Comparison of ENCODE assay signal across 23 cellular contexts in genomic region chr6:20399518-20399917, GRCh38. TPM values are rescaled to one million over a fixed set of nuclear protein-coding genes. Genes with fewer than 3 reads are reported as not detected.
DNase-seq lines count a peak whose midpoint lies in the region; ATAC-seq, FAIRE-seq and TF ChIP-seq lines count a peak whose summit lies in the region.
"Had no signal": no experiment of that assay in that cellular context is flagged by ENCODE, and none has a peak within 500 bp of the region (broad histone marks: within the 10 kb centered on the region; RNA-seq: fewer than 3 reads in every experiment).

No MANE protein-coding gene starts in this region.

- H3K79me2 ChIP-seq in HepG2 (ENCODE audit: insufficient read depth, low read length) = peaks cover 8% of the 10 kb centered on the region
- peaks cover 31% of the 10 kb centered on the region for H3K79me2 ChIP-seq in K562 (ENCODE audit: control insufficient read depth, insufficient read depth, low read length)
- H3K79me2 ChIP-seq in PC-9 (ENCODE audit: low read depth) = peaks cover 23% of the 10 kb centered on the region

- no peaks in the 10 kb centered on the region for H3K9me3 ChIP-seq in HepG2 (ENCODE audit: low read length)
- H3K9me3 ChIP-seq in right lobe of liver = no peaks in the 10 kb centered on the region
- H3K9me3 ChIP-seq in K562 (replicated peaks; ENCODE audit: control insufficient read depth, insufficient read depth, low read depth, low read length) = no peaks in the 10 kb centered on the region
- no peaks in the 10 kb centered on the region for H3K9me3 ChIP-seq in PC-9 (ENCODE audit: insufficient read depth, low read depth)
- H3K9me3 ChIP-seq: Peyer's patch had no signal

- H3K9ac ChIP-seq in HepG2 (ENCODE audit: insufficient read depth, low read depth, low read length) (no peak overlapping the region), K562 (ENCODE audit: insufficient read depth in 1 of 2, low read depth in 2 of 2, low read length in 2 of 2) (no peak overlapping the region)

- H3K9me2 ChIP-seq in PC-9 (ENCODE audit: insufficient read depth) = no peaks in the 10 kb centered on the region

- peaks cover 9% of the 10 kb centered on the region; the same call in 1 of the 2 replicates for H3K4me1 ChIP-seq in HepG2 (ENCODE audit: insufficient read depth, low read length)
- no peaks in the 10 kb centered on the region for H3K4me1 ChIP-seq in right lobe of liver
- H3K4me1 ChIP-seq in K562 (replicated peaks in 1 of 2; ENCODE audit: control insufficient read depth in 2 of 2, insufficient read depth in 2 of 2, low read length in 2 of 2) = peaks cover 3 to 15% of the 10 kb centered on the region in 2 experiments; a peak in 4 of 5 replicates
- peaks cover 12% of the 10 kb centered on the region for H3K4me1 ChIP-seq in PC-9 (replicated peaks; ENCODE audit: insufficient read depth)

- TF ChIP-seq EP300 in HepG2 (IDR thresholded peaks at IDR 0.05; ENCODE audit: low read depth in 2 of 2, low read length in 2 of 2) = no peak
- TF ChIP-seq EP300 in HepG2 (CRISPR knock-in tag; IDR thresholded peaks at IDR 0.05; ENCODE audit: borderline replicate concordance) = no peak
- TF ChIP-seq EP300 in K562 (IDR thresholded peaks at IDR 0.05; ENCODE audit: low read length) = no peak

- H3F3A ChIP-seq in PC-9 (ENCODE audit: insufficient read depth, low read depth) = peaks cover 21% of the 10 kb centered on the region; the same call in 1 of the 2 replicates

- H3K27me3 ChIP-seq in HepG2 (ENCODE audit: control insufficient read depth in 1 of 2, insufficient read depth in 2 of 2, low read length in 2 of 2) (peaks cover 2 to 13% of the 10 kb centered on the region in 2 experiments; a peak in 2 of 5 replicates), right lobe of liver (no peaks in the 10 kb centered on the region), K562 (ENCODE audit: control insufficient read depth in 2 of 2, insufficient read depth in 2 of 2, low read length in 2 of 2) (no peaks in the 10 kb centered on the region), PC-9 (ENCODE audit: insufficient read depth, low read depth) (no peaks in the 10 kb centered on the region)
- H3K27me3 ChIP-seq: Peyer's patch had no signal

- POLR2A ChIA-PET in HepG2 (lab: Yijun Ruan, JAX) (no interaction called here), K562 (lab: Yijun Ruan, JAX) (interaction anchor here (0.8 to 1.6 kb wide), 4 partner anchors 9 to 186 kb away, joined by 3 to 4 read pairs (median 4); partner anchors contain the start of gene MBOAT1), PC-9 (lab: Charles Lee; ENCODE audit: unreplicated experiment) (no interaction called here)

- H3K4me2 ChIP-seq in HepG2 (ENCODE audit: low read depth, low read length) (no peak overlapping the region), K562 (ENCODE audit: insufficient read depth, low read length) (no peak overlapping the region), PC-9 (no peak overlapping the region)

- CTCF ChIA-PET in HepG2 (lab: Yijun Ruan, JAX; ENCODE audit: low intra/inter-chr PET ratio, low total read pairs) (interaction anchor here (1.7 kb wide), 1 partner anchor 128 kb away, joined by 10 read pairs; no protein-coding TSS in a partner anchor), K562 (lab: Yijun Ruan, JAX; ENCODE audit: low intra/inter-chr PET ratio) (interaction anchor here (3.0 kb wide), 1 partner anchor 129 kb away, joined by 14 read pairs; no protein-coding TSS in a partner anchor), PC-9 (lab: Charles Lee) (no interaction called here)

- no peak for ATAC-seq in HepG2
- no peak for ATAC-seq in right lobe of liver
- ATAC-seq in K562 = no peak
- ATAC-seq: SK-N-SH treated with all-trans-retinoic acid at 6 μM for 48 hours had no signal

- no peak overlapping the region for H3K4me3 ChIP-seq in HepG2 (replicated peaks in 1 of 3; ENCODE audit: insufficient read depth in 1 of 3, low read depth in 2 of 3, low read length in 3 of 3)
- H3K4me3 ChIP-seq in right lobe of liver = no peak overlapping the region
- H3K4me3 ChIP-seq in K562 = no peak overlapping the region
- H3K4me3 ChIP-seq in PC-9 = no peak overlapping the region
- H3K4me3 ChIP-seq: Peyer's patch had no signal

- peak; percentile 58 for DNase-seq in NCI-H82 (lab: John Stamatoyannopoulos, UW)
- no peak for DNase-seq in NCI-H82 treated with DMSO at 0.1 percent for 48 hours (lab: John Stamatoyannopoulos, UW; ENCODE audit: unreplicated experiment)
- DNase-seq in HepG2 (ENCODE audit: low spot score) = no peak
- DNase-seq in right lobe of liver = no peak
- no peak for DNase-seq in K562 (ENCODE audit: extremely low read depth in 1 of 4, low spot score in 3 of 4)
- DNase-seq in KG1 (lab: John Stamatoyannopoulos, UW) = no peak
- DNase-seq in hippocampal formation (lab: John Stamatoyannopoulos, UW) = no peak
- DNase-seq in PC-9 = no peak
- DNase-seq: 8988T, AML-193, C1 segment of cervical spinal cord, GOT3, HCEC 1CT, MV-4-11, NCI-H1105 treated with DMSO at 0.1 percent for 48 hours, NCI-H187, NCI-H2107, NCI-H510A, NCI-H748 treated with DMSO at 0.1 percent for 48 hours, Peyer's patch had no signal

- TF ChIP-seq RAD21 in HepG2 (CRISPR knock-in tag; IDR thresholded peaks at IDR 0.05) (no peak), K562 (CRISPR knock-in tag; conservative IDR thresholded peaks at IDR 0.05 in 1 of 2, IDR thresholded peaks at IDR 0.05 in 1 of 2) (no peak)

- in situ Hi-C loops in HepG2 (cut with HindIII; ENCODE audit: extremely low pct_ligation_motif_present, low pct_unique_long_range_greater_than_20kb) (no loop called here), K562 (cut with MboI) (loop anchor here (5.0 kb wide), 1 partner anchor 133 kb away; the partner anchor contains the start of gene CDKAL1)

- FAIRE-seq in HepG2 (lab: Jason Lieb, UNC) (no peak), K562 (lab: Jason Lieb, UNC) (no peak)
- FAIRE-seq: GM19239 had no signal

- H4K20me1 ChIP-seq in HepG2 (ENCODE audit: insufficient read depth, low read length) (no peaks in the 10 kb centered on the region), K562 (replicated peaks; ENCODE audit: control insufficient read depth, insufficient read depth, low read length) (no peaks in the 10 kb centered on the region), PC-9 (ENCODE audit: insufficient read depth) (0 out of 2 replicates have a peak, but pooled peaks cover 4% of the 10 kb centered on the region)

- TF ChIP-seq POLR2A in HepG2 (IDR thresholded peaks at IDR 0.05; ENCODE audit: insufficient read depth in 1 of 2, low read depth in 2 of 2, low read length in 2 of 2) (no peak), right lobe of liver (IDR thresholded peaks at IDR 0.05) (no peak), K562 (conservative IDR thresholded peaks at IDR 0.05) (no peak)

- no peaks in the 10 kb centered on the region for H3K36me3 ChIP-seq in HepG2 (replicated peaks in 1 of 2; ENCODE audit: control insufficient read depth in 1 of 2, insufficient read depth in 2 of 2, low read length in 2 of 2)
- no peaks in the 10 kb centered on the region for H3K36me3 ChIP-seq in right lobe of liver
- no peaks in the 10 kb centered on the region for H3K36me3 ChIP-seq in K562 (ENCODE audit: control insufficient read depth, insufficient read depth, low read length)
- H3K36me3 ChIP-seq in PC-9 (ENCODE audit: low read depth) = no peaks in the 10 kb centered on the region
- H3K36me3 ChIP-seq: Peyer's patch had no signal

- no peak overlapping the region for H3K27ac ChIP-seq in HepG2 (ENCODE audit: extremely low read length, insufficient read depth, low read length)
- no peak overlapping the region for H3K27ac ChIP-seq in right lobe of liver
- no peak overlapping the region for H3K27ac ChIP-seq in K562 (ENCODE audit: extremely low read depth, low read depth, low read length)
- H3K27ac ChIP-seq in PC-9 = no peak overlapping the region
- H3K27ac ChIP-seq: HL-60, Peyer's patch had no signal

- no peaks in the 10 kb centered on the region for H3K9me1 ChIP-seq in K562 (ENCODE audit: control insufficient read depth, insufficient read depth, low read length)

- TF ChIP-seq CTCF in HepG2 (CRISPR knock-in tag; IDR thresholded peaks at IDR 0.05) = no peak
- no peak for TF ChIP-seq CTCF in right lobe of liver (IDR thresholded peaks at IDR 0.05)
- TF ChIP-seq CTCF in K562 (IDR thresholded peaks at IDR 0.05 in 2 of 3, conservative IDR thresholded peaks at IDR 0.05 in 1 of 3; ENCODE audit: insufficient read depth in 2 of 3, low read depth in 1 of 3, low read length in 3 of 3) = no peak
- TF ChIP-seq CTCF in PC-9 (conservative IDR thresholded peaks at IDR 0.05) = no peak

- no TSS peak for BruUV-seq in HepG2 (replicated peaks; lab: Mats Ljungman, UMichigan)
- no TSS peak for BruUV-seq in K562 (replicated peaks; lab: Mats Ljungman, UMichigan)
- BruUV-seq in PC-9 (replicated peaks; lab: Mats Ljungman, UMichigan) = no TSS peak

- H2AFZ ChIP-seq in HepG2 (ENCODE audit: low read length) (no peak overlapping the region), K562 (ENCODE audit: low read depth, low read length) (no peak overlapping the region), PC-9 (no peak overlapping the region)

- intact Hi-C loops in HepG2 (cut with micrococcal nuclease; ENCODE audit: unreplicated experiment) (no loop called here), right lobe of liver (cut with DNase I) (no loop called here), K562 (cut with micrococcal nuclease) (no loop called here), PC-9 (cut with micrococcal nuclease; ENCODE audit: unreplicated experiment) (no loop called here)

- 85% methylated on average over 2 of the region's 2 CpGs for WGBS in HepG2 (ENCODE audit: low lambda C conversion rate)
- 70% methylated on average over 1 of the region's 2 CpGs for WGBS in right lobe of liver (ENCODE audit: insufficient coverage, low coverage, low lambda C conversion rate, missing lambda C conversion rate)
- 50% methylated on average over 2 of the region's 2 CpGs for WGBS in K562 (ENCODE audit: insufficient coverage, low coverage, missing lambda C conversion rate)

RNA-seq across cellular contexts. Expression of gene E2F3, which starts 2.2 kb away (rescaled TPM):
- total RNA-seq in HepG2 (2016; rRNA removed; fragmentation: Illumina TruSeq; extraction: Trizol) (12.7 and 14.2 TPM in 2 replicates), right lobe of liver (1 to 10 TPM; 1.1 to 6.3 (median 4.1) TPM), K562 (2014; rRNA removed) (11.1 and 13.2 TPM in 2 replicates), K562 (2014; rRNA removed; fragmentation: Illumina TruSeq; extraction: Trizol) (29.6 and 33.6 TPM in 2 replicates), K562 (2015; rRNA removed; fragmentation: Illumina TruSeq; extraction: Trizol) (25.9 and 26.5 TPM in 2 replicates), K562 (2021) (41.3 and 44.7 TPM in 2 replicates), PC-9 (2021) (15.7 and 20.0 TPM in 2 replicates)
- 3.9 and 4.1 TPM in 2 replicates for total RNA-seq in HepG2 (2016; cell fraction: cytosol; rRNA removed; fragmentation: Illumina TruSeq; extraction: Trizol; ENCODE audit: low read depth)
- total RNA-seq in HepG2 (2016; cell fraction: insoluble cytoplasmic fraction; rRNA removed; fragmentation: Illumina TruSeq; extraction: Trizol) = 12.3 and 12.7 TPM in 2 replicates
- 7.4 and 7.6 TPM in 2 replicates for total RNA-seq in HepG2 (2016; cell fraction: membrane; rRNA removed; fragmentation: Illumina TruSeq; extraction: Trizol)
- 18.9 and 19.8 TPM in 2 replicates for total RNA-seq in HepG2 (2016; cell fraction: nucleus; rRNA removed; fragmentation: Illumina TruSeq; extraction: Trizol)
- polyA plus RNA-seq in HepG2 (2011; rRNA removed) (6.9 and 8.5 TPM in 2 replicates), K562 (2011; rRNA removed) (26.3 and 31.6 TPM in 2 replicates), K562 (2014; fragmentation: Illumina TruSeq; extraction: Trizol) (41.2 and 41.6 TPM in 2 replicates), K562 (2014; fragmentation: Nextera tagmentation; extraction: Ambion mirVana) (10 to 100 TPM; 11.8 to 14.8 TPM), K562 (2014; rRNA removed) (23.8 and 27.2 TPM in 2 replicates)
- polyA plus RNA-seq in HepG2 (2011; cell fraction: cytosol; rRNA removed) = 3.5 and 4.6 TPM in 2 replicates
- 11.4 and 11.9 TPM in 2 replicates for polyA plus RNA-seq in HepG2 (2011; cell fraction: nucleus; rRNA removed)
- 6.5 TPM in 2 replicates for polyA plus RNA-seq in HepG2 (2012)
- polyA plus RNA-seq in HepG2 (2016; cell fraction: cytosol; fragmentation: Illumina TruSeq; extraction: Trizol; ENCODE audit: low read depth) = 0.54 and 0.65 TPM in 2 replicates
- polyA plus RNA-seq in HepG2 (2016; cell fraction: insoluble cytoplasmic fraction; fragmentation: Illumina TruSeq; extraction: Trizol; ENCODE audit: low read depth) = 14.7 and 15.7 TPM in 2 replicates
- 3.0 and 3.5 TPM in 2 replicates for polyA plus RNA-seq in HepG2 (2016; cell fraction: membrane; fragmentation: Illumina TruSeq; extraction: Trizol; ENCODE audit: low read depth)
- polyA plus RNA-seq in HepG2 (2016; cell fraction: nucleus; fragmentation: Illumina TruSeq; extraction: Trizol; ENCODE audit: insufficient read depth, low read depth) = 42.2 and 42.9 TPM in 2 replicates
- 5.7 and 12.9 TPM in 2 replicates for polyA minus RNA-seq in HepG2 (2011; rRNA and poly(A)+ RNA removed; ENCODE audit: low replicate concordance)
- polyA minus RNA-seq in HepG2 (2011; cell fraction: cytosol; rRNA and poly(A)+ RNA removed) = 6.1 and 6.4 TPM in 2 replicates
- polyA minus RNA-seq in HepG2 (2011; cell fraction: nucleus; rRNA and poly(A)+ RNA removed) = 10.7 TPM in 2 replicates
- 24.9 and 55.4 TPM in 2 replicates for total RNA-seq in K562 (2011; cell fraction: chromatin; rRNA removed; ENCODE audit: low replicate concordance)
- total RNA-seq in K562 (2011; cell fraction: nucleolus; rRNA removed) = 17.5 and 22.4 TPM in 2 replicates
- total RNA-seq in K562 (2011; cell fraction: nucleoplasm; rRNA removed) = 30.3 and 42.3 TPM in 2 replicates
- 8.7 and 15.4 TPM in 2 replicates for polyA plus RNA-seq in K562 (2011; cell fraction: cytosol; rRNA removed)
- 40.0 and 46.3 TPM in 2 replicates for polyA plus RNA-seq in K562 (2011; cell fraction: nucleus; rRNA removed)
- 24.2 and 27.2 TPM in 2 replicates for polyA plus RNA-seq in K562 (2012)
- 26.4 and 27.4 TPM in 2 replicates for polyA minus RNA-seq in K562 (2011; rRNA and poly(A)+ RNA removed)
- 15.8 and 21.2 TPM in 2 replicates for polyA minus RNA-seq in K562 (2011; cell fraction: cytosol; rRNA and poly(A)+ RNA removed)
- polyA minus RNA-seq in K562 (2011; cell fraction: nucleus; rRNA and poly(A)+ RNA removed) = 12.7 and 14.9 TPM in 2 replicates
